1 cellular context compared by ENCODE assay signal in genomic region chr6:21258665-21259064, GRCh38.
TF ChIP-seq lines count a peak whose summit lies in the region.

No MANE protein-coding gene starts in this region.

TF ChIP-seq in K562, 482 proteins besides CTCF, POLR2A, EP300 and RAD21 (continued from another document and continues in another):
- peak; percentile 29 for TF ChIP-seq PRDM10 (IDR thresholded peaks at IDR 0.05; ENCODE audit: partially characterized antibody)
- no peak for TF ChIP-seq KAT7 (CRISPR knock-in tag; IDR thresholded peaks at IDR 0.05; ENCODE audit: borderline replicate concordance)
- TF ChIP-seq DLX4 (CRISPR knock-in tag; IDR thresholded peaks at IDR 0.05) = no peak
- TF ChIP-seq ARID2 (IDR thresholded peaks at IDR 0.05) = no peak
- no peak for TF ChIP-seq SNRNP70 (optimal IDR thresholded peaks at IDR 0.05; ENCODE audit: low read depth, low read length)
- TF ChIP-seq ZNF316 (IDR thresholded peaks at IDR 0.05) = peak; percentile 97
- TF ChIP-seq SAFB (IDR thresholded peaks at IDR 0.05; ENCODE audit: borderline replicate concordance, low read depth, low read length) = no peak
- TF ChIP-seq MYBL2 (IDR thresholded peaks at IDR 0.05; ENCODE audit: low read depth) = no peak
- no peak for TF ChIP-seq MYBL2 (CRISPR knock-in tag; IDR thresholded peaks at IDR 0.05; ENCODE audit: borderline replicate concordance)
- no peak for TF ChIP-seq POLR2G (IDR thresholded peaks at IDR 0.05; ENCODE audit: low read depth, low read length)
- TF ChIP-seq ZNF175 (CRISPR knock-in tag; IDR thresholded peaks at IDR 0.05; ENCODE audit: low read depth) = no peak
- no peak for TF ChIP-seq STAT6 (CRISPR knock-in tag; IDR thresholded peaks at IDR 0.05)
- no peak for TF ChIP-seq CREB1 (IDR thresholded peaks at IDR 0.05)
- no peak for TF ChIP-seq CREB1 (CRISPR knock-in tag; IDR thresholded peaks at IDR 0.05)
- TF ChIP-seq ID3 (CRISPR knock-in tag; IDR thresholded peaks at IDR 0.05) = no peak
- no peak for TF ChIP-seq ID3 (tag; IDR thresholded peaks at IDR 0.05)
- no peak for TF ChIP-seq ZC3H4 (CRISPR knock-in tag; IDR thresholded peaks at IDR 0.05; ENCODE audit: borderline replicate concordance)
- no peak for TF ChIP-seq ZFP36 (IDR thresholded peaks at IDR 0.05; ENCODE audit: low read depth, low read length, partially characterized antibody)
- no peak for TF ChIP-seq BCL6 (CRISPR knock-in tag; IDR thresholded peaks at IDR 0.05)
- TF ChIP-seq HCFC1 (IDR thresholded peaks at IDR 0.05; ENCODE audit: low read depth, low read length) = peak; percentile 85
- TF ChIP-seq MAFG (tag; conservative IDR thresholded peaks at IDR 0.05) = peak; percentile 93
- no peak for TF ChIP-seq SMARCA4 (IDR thresholded peaks at IDR 0.05)
- no peak for TF ChIP-seq BHLHE40 (IDR thresholded peaks at IDR 0.05; ENCODE audit: low read length)
- no peak for TF ChIP-seq HNRNPK (IDR thresholded peaks at IDR 0.05; ENCODE audit: low read depth, low read length, poor library complexity, severe bottlenecking)
- peak; percentile 5; the same call in 1 of the 2 replicates for TF ChIP-seq LCOR (CRISPR knock-in tag; IDR thresholded peaks at IDR 0.05)
- peak; percentile 51 for TF ChIP-seq L3MBTL2 (IDR thresholded peaks at IDR 0.05)
- peak; percentile 86 for TF ChIP-seq MAFF (IDR thresholded peaks at IDR 0.05; ENCODE audit: low read length)
- TF ChIP-seq RBM15 (IDR thresholded peaks at IDR 0.05; ENCODE audit: insufficient read depth, low read length) = no peak
- TF ChIP-seq ZNF75A (CRISPR knock-in tag; IDR thresholded peaks at IDR 0.05) = no peak
- TF ChIP-seq SRF (CRISPR knock-in tag; IDR thresholded peaks at IDR 0.05) = no peak
- no peak for TF ChIP-seq RERE (CRISPR knock-in tag; IDR thresholded peaks at IDR 0.05; ENCODE audit: borderline replicate concordance)
- TF ChIP-seq POLR3A (IDR thresholded peaks at IDR 0.05; ENCODE audit: borderline replicate concordance, extremely low read depth, insufficient read depth, insufficient read length) = no peak
- TF ChIP-seq RNF2 (IDR thresholded peaks at IDR 0.05) = no peak
- TF ChIP-seq TEAD4 (IDR thresholded peaks at IDR 0.05; ENCODE audit: low read length) = 0 out of 2 replicates have a peak, but pooled peaks have one; percentile 19
- TF ChIP-seq TEAD4 (CRISPR knock-in tag; IDR thresholded peaks at IDR 0.05; ENCODE audit: borderline replicate concordance) = no peak
- no peak for TF ChIP-seq MTA3 (IDR thresholded peaks at IDR 0.05; ENCODE audit: borderline replicate concordance)
- peak; percentile 93 for TF ChIP-seq USF2 (CRISPR knock-in tag; IDR thresholded peaks at IDR 0.05)
- no peak for TF ChIP-seq PURB (CRISPR knock-in tag; IDR thresholded peaks at IDR 0.05; ENCODE audit: low read depth)
- no peak for TF ChIP-seq SPI1 (IDR thresholded peaks at IDR 0.05; ENCODE audit: borderline replicate concordance, low read depth, low read length)
- TF ChIP-seq NFYB (IDR thresholded peaks at IDR 0.05; ENCODE audit: extremely low read depth, insufficient read length) = peak; percentile 56
- TF ChIP-seq ZNF232 (CRISPR knock-in tag; IDR thresholded peaks at IDR 0.05) = no peak
- no peak for TF ChIP-seq HDGF (IDR thresholded peaks at IDR 0.05)
- no peak for TF ChIP-seq RBBP5 (IDR thresholded peaks at IDR 0.05; ENCODE audit: borderline replicate concordance, insufficient read depth, low read length, poor library complexity, severe bottlenecking)
- no peak for TF ChIP-seq IRF9 (tag; IDR thresholded peaks at IDR 0.05)
- TF ChIP-seq ZNF592 (IDR thresholded peaks at IDR 0.05) = no peak
- no peak for TF ChIP-seq BRF2 (IDR thresholded peaks at IDR 0.05; ENCODE audit: borderline replicate concordance, insufficient read depth, insufficient read length)
- TF ChIP-seq PHB (CRISPR knock-in tag; IDR thresholded peaks at IDR 0.05) = no peak
- TF ChIP-seq KAT2B (IDR thresholded peaks at IDR 0.05; ENCODE audit: low read depth, low read length) = no peak
